ENCODE assay signal across 1 cellular context in the genomic region with DNA sequence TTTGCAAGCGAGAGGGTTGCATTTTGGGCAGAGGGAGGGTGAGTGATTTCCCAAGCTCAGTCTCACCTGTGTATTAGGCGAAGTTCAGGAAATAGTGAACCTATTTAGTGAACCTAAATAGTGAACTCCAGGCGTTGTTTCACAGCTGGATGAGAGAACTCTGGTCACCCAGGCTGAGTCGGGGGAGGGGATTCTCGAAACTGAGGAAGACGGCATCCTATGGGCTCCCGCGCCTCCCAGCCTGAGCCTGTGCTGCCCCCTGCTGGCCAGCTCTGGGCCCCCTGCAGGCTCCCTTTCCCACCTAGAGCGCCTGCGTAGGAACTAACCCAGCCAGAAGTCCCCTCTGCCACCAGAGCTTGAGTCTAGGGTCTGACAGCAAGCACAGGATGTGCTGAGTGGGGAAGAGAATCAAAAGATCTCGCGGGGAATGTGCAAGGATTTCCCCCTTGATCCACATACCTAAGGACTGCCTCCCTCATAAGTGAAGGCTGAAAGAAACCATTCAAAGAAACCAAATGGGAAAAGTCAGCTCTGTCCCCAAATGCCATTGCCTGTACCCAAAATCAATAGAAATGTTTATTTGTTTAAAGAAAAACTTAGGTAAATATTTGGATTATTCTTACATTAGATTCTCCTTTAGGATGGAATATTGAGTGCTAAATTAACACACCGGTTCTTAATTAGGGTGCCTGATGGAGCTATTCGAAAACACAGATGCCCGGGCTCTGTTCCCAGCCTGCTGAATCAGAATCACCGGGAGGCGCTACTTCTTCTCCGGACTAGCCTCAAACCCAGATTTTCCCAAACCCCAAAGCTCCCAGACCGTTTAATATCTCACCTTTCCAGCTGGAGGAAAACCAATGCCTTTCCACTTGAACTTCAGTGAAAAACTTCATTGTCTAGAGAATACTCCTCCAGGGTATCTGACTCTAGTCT.
A peak's percentile ranks its signal among the peaks of the same experiment; 100 is the strongest.
TF ChIP-seq lines count a peak whose summit lies in the region.

No MANE protein-coding gene starts in this region.

TF ChIP-seq in HepG2, 621 proteins besides CTCF, POLR2A, EP300 and RAD21 (continued from another document and continues in another):
- 0 out of 2 replicates have a peak, but pooled peaks have one; percentile 50 for TF ChIP-seq MEIS2 (CRISPR knock-in tag; IDR thresholded peaks at IDR 0.05)
- no peak for TF ChIP-seq THYN1 (CRISPR knock-in tag; IDR thresholded peaks at IDR 0.05; ENCODE audit: borderline replicate concordance, low read depth)
- TF ChIP-seq, protein P1, sequence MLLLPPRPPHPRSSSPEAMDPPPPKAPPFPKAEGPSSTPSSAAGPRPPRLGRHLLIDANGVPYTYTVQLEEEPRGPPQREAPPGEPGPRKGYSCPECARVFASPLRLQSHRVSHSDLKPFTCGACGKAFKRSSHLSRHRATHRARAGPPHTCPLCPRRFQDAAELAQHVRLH (CRISPR knock-in tag; IDR thresholded peaks at IDR 0.05; ENCODE audit: borderline replicate concordance, low read depth), result peak; percentile 85; the same call in 1 of the 2 replicates
- TF ChIP-seq ZFP37 (CRISPR knock-in tag; IDR thresholded peaks at IDR 0.05; ENCODE audit: borderline replicate concordance), result 0 out of 2 replicates have a peak, but pooled peaks have one; percentile 57
- 0 out of 2 replicates have a peak, but pooled peaks have one; percentile 63 for TF ChIP-seq SMAD1 (CRISPR knock-in tag; IDR thresholded peaks at IDR 0.05; ENCODE audit: borderline replicate concordance, low read depth)
- peak; percentile 83 for TF ChIP-seq ZNF350 (CRISPR knock-in tag; IDR thresholded peaks at IDR 0.05; ENCODE audit: borderline replicate concordance, low read depth)
- peak; percentile 79; the same call in 1 of the 2 replicates for TF ChIP-seq KLF6 (CRISPR knock-in tag; IDR thresholded peaks at IDR 0.05)
- TF ChIP-seq ZNF317 (CRISPR knock-in tag; IDR thresholded peaks at IDR 0.05), result peak; percentile 46; the same call in 1 of the 2 replicates
- TF ChIP-seq NR2F6 (IDR thresholded peaks at IDR 0.05), result no peak
- 0 out of 2 replicates have a peak, but pooled peaks have one; percentile 24 for TF ChIP-seq NR2F6 (CRISPR knock-in tag; IDR thresholded peaks at IDR 0.05)
- TF ChIP-seq FOXC1 (CRISPR knock-in tag; IDR thresholded peaks at IDR 0.05; ENCODE audit: borderline replicate concordance), result 0 out of 2 replicates have a peak, but pooled peaks have one; percentile 18
- TF ChIP-seq PHF5A (CRISPR knock-in tag; IDR thresholded peaks at IDR 0.05; ENCODE audit: low read depth, unreplicated experiment), result peak; percentile 48
- TF ChIP-seq, protein P2, sequence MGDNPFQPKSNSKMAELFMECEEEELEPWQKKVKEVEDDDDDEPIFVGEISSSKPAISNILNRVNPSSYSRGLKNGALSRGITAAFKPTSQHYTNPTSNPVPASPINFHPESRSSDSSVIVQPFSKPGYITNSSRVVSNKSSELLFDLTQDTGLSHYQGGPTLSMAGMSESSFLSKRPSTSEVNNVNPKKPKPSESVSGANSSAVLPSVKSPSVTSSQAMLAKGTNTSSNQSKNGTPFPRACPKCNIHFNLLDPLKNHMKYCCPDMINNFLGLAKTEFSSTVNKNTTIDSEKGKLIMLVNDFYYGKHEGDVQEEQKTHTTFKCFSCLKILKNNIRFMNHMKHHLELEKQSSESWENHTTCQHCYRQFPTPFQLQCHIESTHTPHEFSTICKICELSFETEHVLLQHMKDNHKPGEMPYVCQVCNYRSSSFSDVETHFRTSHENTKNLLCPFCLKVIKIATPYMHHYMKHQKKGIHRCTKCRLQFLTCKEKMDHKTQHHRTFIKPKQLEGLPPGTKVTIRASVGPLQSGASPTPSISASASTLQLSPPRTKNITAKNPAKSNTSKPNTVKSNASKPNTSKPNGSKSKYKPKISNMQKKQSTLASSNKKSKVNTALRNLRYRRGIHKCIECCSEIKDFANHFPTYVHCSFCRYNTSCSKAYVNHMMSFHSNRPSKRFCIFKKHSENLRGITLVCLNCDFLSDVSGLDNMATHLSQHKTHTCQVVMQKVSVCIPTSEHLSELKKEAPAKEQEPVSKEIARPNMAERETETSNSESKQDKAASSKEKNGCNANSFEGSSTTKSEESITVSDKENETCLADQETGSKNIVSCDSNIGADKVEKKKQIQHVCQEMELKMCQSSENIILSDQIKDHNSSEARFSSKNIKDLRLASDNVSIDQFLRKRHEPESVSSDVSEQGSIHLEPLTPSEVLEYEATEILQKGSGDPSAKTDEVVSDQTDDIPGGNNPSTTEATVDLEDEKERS (CRISPR knock-in tag; IDR thresholded peaks at IDR 0.05), result no peak
- peak; percentile 61 for TF ChIP-seq FOSL2 (CRISPR knock-in tag; IDR thresholded peaks at IDR 0.05)
- TF ChIP-seq NCOA2 (CRISPR knock-in tag; IDR thresholded peaks at IDR 0.05), result 0 out of 2 replicates have a peak, but pooled peaks have one; percentile 22
- TF ChIP-seq MYC (CRISPR knock-in tag; IDR thresholded peaks at IDR 0.05; ENCODE audit: borderline replicate concordance), result peak; percentile 18; the same call in 1 of the 2 replicates
- TF ChIP-seq MEF2D (CRISPR knock-in tag; IDR thresholded peaks at IDR 0.05), result 0 out of 2 replicates have a peak, but pooled peaks have one; percentile 37
- TF ChIP-seq, protein P3, sequence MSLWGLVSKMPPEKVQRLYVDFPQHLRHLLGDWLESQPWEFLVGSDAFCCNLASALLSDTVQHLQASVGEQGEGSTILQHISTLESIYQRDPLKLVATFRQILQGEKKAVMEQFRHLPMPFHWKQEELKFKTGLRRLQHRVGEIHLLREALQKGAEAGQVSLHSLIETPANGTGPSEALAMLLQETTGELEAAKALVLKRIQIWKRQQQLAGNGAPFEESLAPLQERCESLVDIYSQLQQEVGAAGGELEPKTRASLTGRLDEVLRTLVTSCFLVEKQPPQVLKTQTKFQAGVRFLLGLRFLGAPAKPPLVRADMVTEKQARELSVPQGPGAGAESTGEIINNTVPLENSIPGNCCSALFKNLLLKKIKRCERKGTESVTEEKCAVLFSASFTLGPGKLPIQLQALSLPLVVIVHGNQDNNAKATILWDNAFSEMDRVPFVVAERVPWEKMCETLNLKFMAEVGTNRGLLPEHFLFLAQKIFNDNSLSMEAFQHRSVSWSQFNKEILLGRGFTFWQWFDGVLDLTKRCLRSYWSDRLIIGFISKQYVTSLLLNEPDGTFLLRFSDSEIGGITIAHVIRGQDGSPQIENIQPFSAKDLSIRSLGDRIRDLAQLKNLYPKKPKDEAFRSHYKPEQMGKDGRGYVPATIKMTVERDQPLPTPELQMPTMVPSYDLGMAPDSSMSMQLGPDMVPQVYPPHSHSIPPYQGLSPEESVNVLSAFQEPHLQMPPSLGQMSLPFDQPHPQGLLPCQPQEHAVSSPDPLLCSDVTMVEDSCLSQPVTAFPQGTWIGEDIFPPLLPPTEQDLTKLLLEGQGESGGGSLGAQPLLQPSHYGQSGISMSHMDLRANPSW (CRISPR knock-in tag; IDR thresholded peaks at IDR 0.05; ENCODE audit: borderline replicate concordance), result no peak
- TF ChIP-seq SRSF4 (IDR thresholded peaks at IDR 0.05; ENCODE audit: low read depth, low read length, poor library complexity, severe bottlenecking), result no peak
- TF ChIP-seq, protein P4, sequence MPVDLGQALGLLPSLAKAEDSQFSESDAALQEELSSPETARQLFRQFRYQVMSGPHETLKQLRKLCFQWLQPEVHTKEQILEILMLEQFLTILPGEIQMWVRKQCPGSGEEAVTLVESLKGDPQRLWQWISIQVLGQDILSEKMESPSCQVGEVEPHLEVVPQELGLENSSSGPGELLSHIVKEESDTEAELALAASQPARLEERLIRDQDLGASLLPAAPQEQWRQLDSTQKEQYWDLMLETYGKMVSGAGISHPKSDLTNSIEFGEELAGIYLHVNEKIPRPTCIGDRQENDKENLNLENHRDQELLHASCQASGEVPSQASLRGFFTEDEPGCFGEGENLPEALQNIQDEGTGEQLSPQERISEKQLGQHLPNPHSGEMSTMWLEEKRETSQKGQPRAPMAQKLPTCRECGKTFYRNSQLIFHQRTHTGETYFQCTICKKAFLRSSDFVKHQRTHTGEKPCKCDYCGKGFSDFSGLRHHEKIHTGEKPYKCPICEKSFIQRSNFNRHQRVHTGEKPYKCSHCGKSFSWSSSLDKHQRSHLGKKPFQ (CRISPR knock-in tag; IDR thresholded peaks at IDR 0.05; ENCODE audit: insufficient replicate concordance), result no peak
- TF ChIP-seq ZKSCAN8 (CRISPR knock-in tag; IDR thresholded peaks at IDR 0.05; ENCODE audit: borderline replicate concordance), result peak; percentile 55; the same call in 1 of the 2 replicates
- peak; percentile 95 for TF ChIP-seq XRCC5 (optimal IDR thresholded peaks at IDR 0.05; ENCODE audit: low read length)
- 0 out of 2 replicates have a peak, but pooled peaks have one; percentile 35 for TF ChIP-seq ZNF333 (CRISPR knock-in tag; IDR thresholded peaks at IDR 0.05; ENCODE audit: borderline replicate concordance)
- TF ChIP-seq ZSCAN25 (CRISPR knock-in tag; IDR thresholded peaks at IDR 0.05), result no peak
- TF ChIP-seq, protein P5, sequence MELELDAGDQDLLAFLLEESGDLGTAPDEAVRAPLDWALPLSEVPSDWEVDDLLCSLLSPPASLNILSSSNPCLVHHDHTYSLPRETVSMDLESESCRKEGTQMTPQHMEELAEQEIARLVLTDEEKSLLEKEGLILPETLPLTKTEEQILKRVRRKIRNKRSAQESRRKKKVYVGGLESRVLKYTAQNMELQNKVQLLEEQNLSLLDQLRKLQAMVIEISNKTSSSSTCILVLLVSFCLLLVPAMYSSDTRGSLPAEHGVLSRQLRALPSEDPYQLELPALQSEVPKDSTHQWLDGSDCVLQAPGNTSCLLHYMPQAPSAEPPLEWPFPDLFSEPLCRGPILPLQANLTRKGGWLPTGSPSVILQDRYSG (CRISPR knock-in tag; IDR thresholded peaks at IDR 0.05), result no peak
- no peak for TF ChIP-seq ZSCAN30 (CRISPR knock-in tag; IDR thresholded peaks at IDR 0.05)
- peak; percentile 60; the same call in 1 of the 2 replicates for TF ChIP-seq ETV5 (CRISPR knock-in tag; IDR thresholded peaks at IDR 0.05; ENCODE audit: borderline replicate concordance)
- peak; percentile 72 for TF ChIP-seq RFXAP (CRISPR knock-in tag; IDR thresholded peaks at IDR 0.05; ENCODE audit: borderline replicate concordance)
- peak; percentile 97 for TF ChIP-seq ZNF264 (CRISPR knock-in tag; IDR thresholded peaks at IDR 0.05)
- TF ChIP-seq, protein P6, sequence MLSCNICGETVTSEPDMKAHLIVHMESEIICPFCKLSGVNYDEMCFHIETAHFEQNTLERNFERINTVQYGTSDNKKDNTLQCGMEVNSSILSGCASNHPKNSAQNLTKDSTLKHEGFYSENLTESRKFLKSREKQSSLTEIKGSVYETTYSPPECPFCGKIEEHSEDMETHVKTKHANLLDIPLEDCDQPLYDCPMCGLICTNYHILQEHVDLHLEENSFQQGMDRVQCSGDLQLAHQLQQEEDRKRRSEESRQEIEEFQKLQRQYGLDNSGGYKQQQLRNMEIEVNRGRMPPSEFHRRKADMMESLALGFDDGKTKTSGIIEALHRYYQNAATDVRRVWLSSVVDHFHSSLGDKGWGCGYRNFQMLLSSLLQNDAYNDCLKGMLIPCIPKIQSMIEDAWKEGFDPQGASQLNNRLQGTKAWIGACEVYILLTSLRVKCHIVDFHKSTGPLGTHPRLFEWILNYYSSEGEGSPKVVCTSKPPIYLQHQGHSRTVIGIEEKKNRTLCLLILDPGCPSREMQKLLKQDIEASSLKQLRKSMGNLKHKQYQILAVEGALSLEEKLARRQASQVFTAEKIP (CRISPR knock-in tag; IDR thresholded peaks at IDR 0.05; ENCODE audit: borderline replicate concordance), result no peak
- TF ChIP-seq KDM2A (CRISPR knock-in tag; IDR thresholded peaks at IDR 0.05; ENCODE audit: borderline replicate concordance, low read depth), result peak; percentile 71; the same call in 1 of the 2 replicates
- TF ChIP-seq HOXD1 (CRISPR knock-in tag; IDR thresholded peaks at IDR 0.05), result peak; percentile 56; the same call in 1 of the 2 replicates
- TF ChIP-seq KAT7 (CRISPR knock-in tag; IDR thresholded peaks at IDR 0.05; ENCODE audit: borderline replicate concordance), result peak; percentile 82; the same call in 1 of the 2 replicates
- no peak for TF ChIP-seq ZNF547 (CRISPR knock-in tag; IDR thresholded peaks at IDR 0.05)
- no peak for TF ChIP-seq PAF1 (CRISPR knock-in tag; IDR thresholded peaks at IDR 0.05)
- no peak for TF ChIP-seq ZBTB44 (CRISPR knock-in tag; IDR thresholded peaks at IDR 0.05)
- no peak for TF ChIP-seq ZNF101 (CRISPR knock-in tag; IDR thresholded peaks at IDR 0.05; ENCODE audit: borderline replicate concordance, low read depth)
- peak; percentile 64; the same call in 1 of the 2 replicates for TF ChIP-seq DNMT1 (CRISPR knock-in tag; IDR thresholded peaks at IDR 0.05)
- TF ChIP-seq RBM22 (optimal IDR thresholded peaks at IDR 0.05; ENCODE audit: low read length), result no peak
- peak; percentile 35; the same call in 1 of the 2 replicates for TF ChIP-seq ZNF331 (CRISPR knock-in tag; IDR thresholded peaks at IDR 0.05)
- TF ChIP-seq, protein P7, sequence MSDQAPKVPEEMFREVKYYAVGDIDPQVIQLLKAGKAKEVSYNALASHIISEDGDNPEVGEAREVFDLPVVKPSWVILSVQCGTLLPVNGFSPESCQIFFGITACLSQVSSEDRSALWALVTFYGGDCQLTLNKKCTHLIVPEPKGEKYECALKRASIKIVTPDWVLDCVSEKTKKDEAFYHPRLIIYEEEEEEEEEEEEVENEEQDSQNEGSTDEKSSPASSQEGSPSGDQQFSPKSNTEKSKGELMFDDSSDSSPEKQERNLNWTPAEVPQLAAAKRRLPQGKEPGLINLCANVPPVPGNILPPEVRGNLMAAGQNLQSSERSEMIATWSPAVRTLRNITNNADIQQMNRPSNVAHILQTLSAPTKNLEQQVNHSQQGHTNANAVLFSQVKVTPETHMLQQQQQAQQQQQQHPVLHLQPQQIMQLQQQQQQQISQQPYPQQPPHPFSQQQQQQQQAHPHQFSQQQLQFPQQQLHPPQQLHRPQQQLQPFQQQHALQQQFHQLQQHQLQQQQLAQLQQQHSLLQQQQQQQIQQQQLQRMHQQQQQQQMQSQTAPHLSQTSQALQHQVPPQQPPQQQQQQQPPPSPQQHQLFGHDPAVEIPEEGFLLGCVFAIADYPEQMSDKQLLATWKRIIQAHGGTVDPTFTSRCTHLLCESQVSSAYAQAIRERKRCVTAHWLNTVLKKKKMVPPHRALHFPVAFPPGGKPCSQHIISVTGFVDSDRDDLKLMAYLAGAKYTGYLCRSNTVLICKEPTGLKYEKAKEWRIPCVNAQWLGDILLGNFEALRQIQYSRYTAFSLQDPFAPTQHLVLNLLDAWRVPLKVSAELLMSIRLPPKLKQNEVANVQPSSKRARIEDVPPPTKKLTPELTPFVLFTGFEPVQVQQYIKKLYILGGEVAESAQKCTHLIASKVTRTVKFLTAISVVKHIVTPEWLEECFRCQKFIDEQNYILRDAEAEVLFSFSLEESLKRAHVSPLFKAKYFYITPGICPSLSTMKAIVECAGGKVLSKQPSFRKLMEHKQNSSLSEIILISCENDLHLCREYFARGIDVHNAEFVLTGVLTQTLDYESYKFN (CRISPR knock-in tag; conservative IDR thresholded peaks at IDR 0.05), result 0 out of 2 replicates have a peak, but pooled peaks have one; percentile 31
- 0 out of 2 replicates have a peak, but pooled peaks have one; percentile 28 for TF ChIP-seq GTF3A (CRISPR knock-in tag; conservative IDR thresholded peaks at IDR 0.05)
- no peak for TF ChIP-seq ZFP62 (CRISPR knock-in tag; IDR thresholded peaks at IDR 0.05)
- 0 out of 2 replicates have a peak, but pooled peaks have one; percentile 63 for TF ChIP-seq ZNF557 (CRISPR knock-in tag; IDR thresholded peaks at IDR 0.05)
